Comparison of ENCODE assay signal across 6 cellular contexts in the genomic region with DNA sequence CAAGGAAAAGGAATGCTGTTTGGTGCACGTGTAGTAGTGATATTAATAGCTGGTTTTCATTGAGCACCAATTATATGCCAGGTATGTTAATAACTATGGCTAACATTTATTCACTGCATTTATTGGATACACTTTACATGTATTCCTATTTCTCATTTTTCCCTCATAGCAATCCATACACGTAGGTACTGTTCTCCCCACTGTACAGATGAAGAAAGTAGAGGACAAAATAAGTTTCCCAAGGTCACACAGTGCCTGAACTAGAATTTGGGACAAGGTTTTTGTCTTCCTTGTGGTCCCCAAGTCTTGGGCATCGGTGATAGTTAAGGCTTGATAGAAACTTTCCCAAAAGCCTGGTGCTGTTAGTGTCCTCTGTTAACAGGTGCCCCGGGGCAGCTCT.
A peak's percentile ranks its signal among the peaks of the same experiment; 100 is the strongest.
DNase-seq lines count a peak whose midpoint lies in the region; ATAC-seq and TF ChIP-seq lines count a peak whose summit lies in the region.
"Not testable (repeated sequence)": the region's sequence is repeated elsewhere in the genome, so short reads cannot be mapped to it uniquely, and the experiment has no call there.

No MANE protein-coding gene starts in this region.

- peaks cover 31% of the 10 kb centered on the region for H3K36me3 Mint-ChIP-seq in activated B cell treated with CpG ODN at 0.5 μM for 24 hours (ENCODE audit: low read depth)
- H3K36me3 Mint-ChIP-seq in naive B cell = not testable (repeated sequence)
- H3K36me3 Mint-ChIP-seq in stimulated activated memory B cell treated with anti-CD40 and anti-IgM and Interleukin-4, amounts not matched to agents 10 μg/mL and 1 μg/mL and 100 μg/mL, for 72 hours = peaks cover 34% of the 10 kb centered on the region

- H3K4me1 Mint-ChIP-seq in activated B cell treated with CpG ODN at 0.5 μM for 24 hours (peaks cover 62% of the 10 kb centered on the region), naive B cell (peaks cover 51 to 75% (median 65%) of the 10 kb centered on the region in 3 donors)
- H3K4me1 Mint-ChIP-seq in stimulated activated memory B cell treated with anti-CD40 and anti-IgM and Interleukin-4, amounts not matched to agents 10 μg/mL and 1 μg/mL and 100 μg/mL, for 72 hours = peaks cover 55% of the 10 kb centered on the region

- peak overlapping the region; percentile 75 for H3K27ac ChIP-seq in left ventricle myocardium inferior (replicated peaks)

- H3K9me3 Mint-ChIP-seq in activated B cell treated with CpG ODN at 0.5 μM for 24 hours; naive B cell; stimulated activated memory B cell treated with anti-CD40 and anti-IgM and Interleukin-4, amounts not matched to agents 10 μg/mL and 1 μg/mL and 100 μg/mL, for 72 hours: not testable (repeated sequence)

- POLR2A ChIA-PET in activated B cell treated with CpG ODN at 0.5 μM for 24 hours (lab: Charles Lee) = not testable (repeated sequence)

- DNase-seq in DMS 273 (lab: John Stamatoyannopoulos, UW; ENCODE audit: unreplicated experiment) (peak; percentile 39), NCI-H2227 treated with DMSO at 0.1 percent for 48 hours (lab: John Stamatoyannopoulos, UW) (peak; percentile 39)
- DNase-seq in activated B cell treated with CpG ODN at 0.5 μM for 24 hours, left ventricle myocardium inferior, naive B cell: not testable (repeated sequence)

- not testable (repeated sequence) for H3K4me3 Mint-ChIP-seq in activated B cell treated with CpG ODN at 0.5 μM for 24 hours; stimulated activated memory B cell treated with anti-CD40 and anti-IgM and Interleukin-4, amounts not matched to agents 10 μg/mL and 1 μg/mL and 100 μg/mL, for 72 hours
- peak overlapping the region in 1 of 8 donors; percentile 30 for H3K4me3 Mint-ChIP-seq in naive B cell

- intact Hi-C loops in activated B cell treated with CpG ODN at 0.5 μM for 24 hours (cut with micrococcal nuclease); left ventricle myocardium inferior (cut with micrococcal nuclease): not testable (repeated sequence)

- H3K36me3 ChIP-seq in left ventricle myocardium inferior = not testable (repeated sequence)

- not testable (repeated sequence) for H3K4me3 ChIP-seq in left ventricle myocardium inferior

- H3K9me3 ChIP-seq in left ventricle myocardium inferior (replicated peaks) = not testable (repeated sequence)

- H3K27ac Mint-ChIP-seq in activated B cell treated with CpG ODN at 0.5 μM for 24 hours = peak overlapping the region; percentile 68
- H3K27ac Mint-ChIP-seq in naive B cell = peak overlapping the region; percentile 11 to 96 (median 78)
- H3K27ac Mint-ChIP-seq in stimulated activated memory B cell treated with anti-CD40 and anti-IgM and Interleukin-4, amounts not matched to agents 10 μg/mL and 1 μg/mL and 100 μg/mL, for 72 hours = peak overlapping the region; percentile 92

- not testable (repeated sequence) for ATAC-seq in activated B cell treated with CpG ODN at 0.5 μM for 24 hours (ENCODE audit: low read depth); naive B cell (ENCODE audit: low read depth in 2 of 2); stimulated activated memory B cell treated with anti-CD40 and anti-IgM and Interleukin-4, amounts not matched to agents 10 μg/mL and 1 μg/mL and 100 μg/mL, for 72 hours

- H3K27me3 Mint-ChIP-seq in activated B cell treated with CpG ODN at 0.5 μM for 24 hours; naive B cell; stimulated activated memory B cell treated with anti-CD40 and anti-IgM and Interleukin-4, amounts not matched to agents 10 μg/mL and 1 μg/mL and 100 μg/mL, for 72 hours: not testable (repeated sequence)

- peaks cover 38% of the 10 kb centered on the region for H3K4me1 ChIP-seq in left ventricle myocardium inferior

- not testable (repeated sequence) for TF ChIP-seq CTCF in activated B cell treated with CpG ODN at 0.5 μM for 24 hours (IDR thresholded peaks at IDR 0.05); left ventricle myocardium inferior (IDR thresholded peaks at IDR 0.05; ENCODE audit: borderline replicate concordance)

- not testable (repeated sequence) for H3K27me3 ChIP-seq in left ventricle myocardium inferior (ENCODE audit: low read depth)

- CTCF ChIA-PET in activated B cell treated with CpG ODN at 0.5 μM for 24 hours (lab: Charles Lee) = not testable (repeated sequence)
